Comparison of ENCODE assay signal across 11 cellular contexts in the genomic region with DNA sequence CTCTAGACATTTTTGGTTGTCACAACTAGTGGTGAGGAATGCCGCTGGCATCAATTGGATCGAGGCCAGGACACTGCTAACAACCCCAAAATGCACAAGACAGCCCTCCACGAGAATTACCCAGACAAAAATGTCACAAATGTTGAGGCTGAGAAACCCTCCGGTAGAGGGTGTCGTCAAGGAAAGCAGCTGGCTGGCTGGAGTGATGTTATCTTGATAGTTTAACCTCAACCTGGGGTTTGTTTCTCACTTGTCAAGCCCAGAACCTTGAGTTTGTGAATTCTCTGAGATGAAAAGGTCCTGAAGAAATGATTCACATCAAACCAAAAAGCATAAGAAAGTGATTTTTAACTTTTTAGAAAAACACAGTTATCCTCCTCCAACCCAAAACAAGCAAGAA. TPM values are rescaled to one million over a fixed set of nuclear protein-coding genes. Genes with fewer than 3 reads are reported as not detected.
A peak's percentile ranks its signal among the peaks of the same experiment; 100 is the strongest.
DNase-seq lines count a peak whose midpoint lies in the region; ATAC-seq, FAIRE-seq and TF ChIP-seq lines count a peak whose summit lies in the region.
"Had no signal": no experiment of that assay in that cellular context is flagged by ENCODE, and none has a peak within 500 bp of the region (broad histone marks: within the 10 kb centered on the region; RNA-seq: fewer than 3 reads in every experiment).

No MANE protein-coding gene starts in this region.

- no peak for DNase-seq in A549 (ENCODE audit: low read depth in 1 of 2, low spot score in 1 of 2)
- peak; percentile 11 for DNase-seq in GM23248
- peak; percentile 59 for DNase-seq in activated CD4-positive, alpha-beta T cell treated with anti-CD3 and anti-CD28 coated beads, Interleukin-2, amount 50 U/mL, for 1 hour
- DNase-seq in germinal center (ENCODE audit: low spot score) = peak; percentile 39
- no peak for DNase-seq in NCI-H1436 treated with DMSO at 0.1 percent for 48 hours (lab: John Stamatoyannopoulos, UW)
- DNase-seq: nucleus accumbens had no signal

- H3K27ac ChIP-seq in A549 = no peak overlapping the region
- no peak overlapping the region for H3K27ac ChIP-seq in GM23248

- no peaks in the 10 kb centered on the region for H3F3A ChIP-seq in GM23248 (ENCODE audit: insufficient read depth)

- TF ChIP-seq POLR2A in A549 (IDR thresholded peaks at IDR 0.05; ENCODE audit: low read length) = no peak

- H2AFZ ChIP-seq in GM23248 = no peak overlapping the region

- H3K4me3 ChIP-seq in A549 = no peak overlapping the region
- H3K4me3 ChIP-seq in GM23248 = no peak overlapping the region

- TF ChIP-seq RAD21 in A549 (conservative IDR thresholded peaks at IDR 0.05 in 1 of 2, IDR thresholded peaks at IDR 0.05 in 1 of 2) = no peak

- POLR2A ChIA-PET in A549 (lab: Yijun Ruan, JAX) = no interaction called here

- H3K36me3 ChIP-seq in GM23248 (ENCODE audit: low read depth) = no peaks in the 10 kb centered on the region

- H3K27me3 ChIP-seq in GM23248 (replicated peaks; ENCODE audit: insufficient read depth) = peaks cover 21% of the 10 kb centered on the region

- no peaks in the 10 kb centered on the region for H4K20me1 ChIP-seq in GM23248 (ENCODE audit: insufficient read depth)

- FAIRE-seq in A549 (lab: Jason Lieb, UNC) = no peak
- FAIRE-seq: G401.6 had no signal

- CTCF ChIA-PET in A549 (lab: Yijun Ruan, JAX) = interaction anchor here (1.4 to 13.9 kb wide), 7 partner anchors 58 to 143 kb away, joined by 3 to 192 read pairs (median 9); no protein-coding TSS in a partner anchor

- no peak for TF ChIP-seq EP300 in A549 (IDR thresholded peaks at IDR 0.05)

- H3K9me3 ChIP-seq in A549 (no peaks in the 10 kb centered on the region), GM23248 (ENCODE audit: low read depth) (no peaks in the 10 kb centered on the region)

- in situ Hi-C loops in GM23248 (cut with MboI) = no loop called here

- H3K4me1 ChIP-seq in A549 = peaks cover 3% of the 10 kb centered on the region; the same call in 1 of the 3 replicates
- no peaks in the 10 kb centered on the region for H3K4me1 ChIP-seq in GM23248 (ENCODE audit: insufficient read depth)

- 6% methylated on average over 5 of the region's 5 CpGs for WGBS in A549 (ENCODE audit: missing lambda C conversion rate)
- WGBS in GM23248 (ENCODE audit: low coverage in 1 of 2, low lambda C conversion rate in 2 of 2, missing lambda C conversion rate in 2 of 2), 2 experiments = 3 to 4% methylated on average over 5 of the region's 5 CpGs

- no peak overlapping the region for H3K9ac ChIP-seq in GM23248

- H3K9me2 ChIP-seq in GM23248 (ENCODE audit: insufficient read depth) = no peaks in the 10 kb centered on the region

- H3K4me2 ChIP-seq in A549 (no peak overlapping the region), GM23248 (ENCODE audit: unreplicated experiment) (no peak overlapping the region)

- TF ChIP-seq CTCF in A549 (IDR thresholded peaks at IDR 0.05) = no peak

- H3K79me2 ChIP-seq in GM23248 (ENCODE audit: insufficient read depth) = no peaks in the 10 kb centered on the region

- ATAC-seq in A549 (no peak), GM21367 (IDR thresholded peaks at IDR 0.05; ENCODE audit: unreplicated experiment) (no peak), HG02678 (IDR thresholded peaks at IDR 0.05; ENCODE audit: unreplicated experiment) (no peak), GM21526 (IDR thresholded peaks at IDR 0.05; ENCODE audit: low FRiP score, unreplicated experiment) (no peak)

TF ChIP-seq in A549, 52 proteins besides CTCF, POLR2A, EP300 and RAD21:
- TF ChIP-seq HEYL (CRISPR knock-in tag; IDR thresholded peaks at IDR 0.05) (no peak), SMC3 (IDR thresholded peaks at IDR 0.05) (peak; percentile 21; the same call in 2 of the 3 replicates), JUN (IDR thresholded peaks at IDR 0.05) (no peak), HDAC2 (IDR thresholded peaks at IDR 0.05) (no peak), CHD4 (IDR thresholded peaks at IDR 0.05; ENCODE audit: borderline replicate concordance) (no peak)

RNA-seq across cellular contexts. Expression of gene TMPRSS13, which starts 21.1 kb away (rescaled TPM):
- polyA plus RNA-seq in A549 (2011; rRNA removed) (not detected in 2 replicates), A549 (2017; fragmentation: RNase III; extraction: RNeasy Plus Mini Kit Qiagen cat#74134 plus additional on column Dnase treatment) (not detected in 3 replicates), GM23248 (2016; fragmentation: Nextera tagmentation; extraction: Ambion mirVana) (not detected in 2 replicates)
- polyA plus RNA-seq in A549 (2012; cell fraction: cytosol; rRNA removed) = not detected in 2 replicates
- polyA plus RNA-seq in A549 (2012; cell fraction: nucleus; rRNA removed) = 0.07 TPM in 1 of 2 replicates, not detected in the other
- polyA minus RNA-seq in A549 (2011; rRNA and poly(A)+ RNA removed) = not detected in 2 replicates
- not detected in 2 replicates for total RNA-seq in GM23248 (2014; rRNA removed; shearing (Covaris generic))
- total RNA-seq: cardiac septum had no signal

RNA-seq across cellular contexts. Expression of gene IL10RA, which starts 35.9 kb away (rescaled TPM):
- polyA plus RNA-seq in A549 (2011; rRNA removed) = 0.16 and 0.17 TPM in 2 replicates
- polyA plus RNA-seq in A549 (2012; cell fraction: cytosol; rRNA removed) = 0.03 TPM in 2 replicates
- polyA plus RNA-seq in A549 (2012; cell fraction: nucleus; rRNA removed) = 0.01 TPM in 1 of 2 replicates, not detected in the other
- 0.03 TPM in 1 of 3 replicates, not detected in the others for polyA plus RNA-seq in A549 (2017; fragmentation: RNase III; extraction: RNeasy Plus Mini Kit Qiagen cat#74134 plus additional on column Dnase treatment)
- 0.21 TPM in 1 of 2 replicates, not detected in the other for polyA minus RNA-seq in A549 (2011; rRNA and poly(A)+ RNA removed)
- total RNA-seq in GM23248 (2014; rRNA removed; shearing (Covaris generic)) = not detected in 2 replicates
- not detected in 2 replicates for polyA plus RNA-seq in GM23248 (2016; fragmentation: Nextera tagmentation; extraction: Ambion mirVana)

Comparison
In these comparisons a context has a peak if more than half of its experiments do, and no peak if none do; other contexts are left out.
1. DNase-seq: peak in GM23248 (single experiment), activated CD4-positive, alpha-beta T cell treated with anti-CD3 and anti-CD28 coated beads, Interleukin-2, amount 50 U/mL, for 1 hour (single experiment) and germinal center (single experiment); none in A549 (0 of 2) and NCI-H1436 treated with DMSO at 0.1 percent for 48 hours (single experiment).